ENCODE assay signal across 14 cellular contexts in genomic region chr2:51597086-51597485, GRCh38.
"Had no signal": no experiment of that assay in that cellular context is flagged by ENCODE, and none has a peak within 500 bp of the region (broad histone marks: within the 10 kb centered on the region; RNA-seq: fewer than 3 reads in every experiment).

No MANE protein-coding gene starts in this region.

- H3K27me3 ChIP-seq: dorsolateral prefrontal cortex, sigmoid colon, testis had no signal

- DNase-seq: activated CD4-positive, alpha-beta T cell treated with anti-CD3 and anti-CD28 coated beads, Interleukin-2, amount 50 U/mL, for 48 hours; activated CD4-positive, CD25-positive, alpha-beta regulatory T cell treated with anti-CD3 and anti-CD28 coated beads, Interleukin-2, amount 50 U/mL, for 72 hours; activated gamma-delta T cell; activated naive CD8-positive, alpha-beta T cell treated with anti-CD3 and anti-CD28 coated beads for 36 hours; activated T-cell treated with anti-CD3 and anti-CD28 coated beads, Interleukin-2, amount 50 U/mL, for 48 hours; anterior cingulate cortex; dorsolateral prefrontal cortex; islet precursor cell; left ventricle myocardium inferior; sigmoid colon; stimulated activated CD4-positive, alpha-beta T cell treated with anti-CD3 and anti-CD28 coated beads, Interleukin-12 subunit alpha, Interleukin-12 subunit beta, amount 100 ng/mL, for 4 hours; stimulated activated CD4-positive, alpha-beta T cell treated with anti-CD3 and anti-CD28 coated beads, Interleukin-2, amount 100 ng/mL, for 48 hours; testis had no signal

- H3K4me3 Mint-ChIP-seq: activated naive CD8-positive, alpha-beta T cell treated with anti-CD3 and anti-CD28 coated beads for 36 hours; stimulated activated naive CD8-positive, alpha-beta T cell treated with anti-CD3 and anti-CD28 coated beads, Interleukin-15, Interleukin-2, amounts not matched to agents 100 ng/mL and 50 ng/mL, for 24 hours had no signal

- H3K4me1 ChIP-seq: left ventricle myocardium inferior, sigmoid colon, testis had no signal

- H3K4me3 ChIP-seq: dorsolateral prefrontal cortex, left ventricle myocardium inferior, sigmoid colon, testis had no signal

- H3K36me3 Mint-ChIP-seq: activated naive CD8-positive, alpha-beta T cell treated with anti-CD3 and anti-CD28 coated beads for 36 hours had no signal

- H3K27me3 Mint-ChIP-seq: activated naive CD8-positive, alpha-beta T cell treated with anti-CD3 and anti-CD28 coated beads for 36 hours; stimulated activated naive CD8-positive, alpha-beta T cell treated with anti-CD3 and anti-CD28 coated beads, Interleukin-15, Interleukin-2, amounts not matched to agents 100 ng/mL and 50 ng/mL, for 24 hours had no signal

- H3K9me3 ChIP-seq: testis had no signal

- H3K4me1 Mint-ChIP-seq: activated naive CD8-positive, alpha-beta T cell treated with anti-CD3 and anti-CD28 coated beads for 36 hours had no signal

- H3K27ac ChIP-seq: dorsolateral prefrontal cortex, left ventricle myocardium inferior, sigmoid colon, testis had no signal

- H3K27ac Mint-ChIP-seq: activated naive CD8-positive, alpha-beta T cell treated with anti-CD3 and anti-CD28 coated beads for 36 hours; stimulated activated naive CD8-positive, alpha-beta T cell treated with anti-CD3 and anti-CD28 coated beads, Interleukin-15, Interleukin-2, amounts not matched to agents 100 ng/mL and 50 ng/mL, for 24 hours had no signal

- H3K36me3 ChIP-seq: left ventricle myocardium inferior, sigmoid colon had no signal
